ENCODE assay signal across 11 cellular contexts in the genomic region with DNA sequence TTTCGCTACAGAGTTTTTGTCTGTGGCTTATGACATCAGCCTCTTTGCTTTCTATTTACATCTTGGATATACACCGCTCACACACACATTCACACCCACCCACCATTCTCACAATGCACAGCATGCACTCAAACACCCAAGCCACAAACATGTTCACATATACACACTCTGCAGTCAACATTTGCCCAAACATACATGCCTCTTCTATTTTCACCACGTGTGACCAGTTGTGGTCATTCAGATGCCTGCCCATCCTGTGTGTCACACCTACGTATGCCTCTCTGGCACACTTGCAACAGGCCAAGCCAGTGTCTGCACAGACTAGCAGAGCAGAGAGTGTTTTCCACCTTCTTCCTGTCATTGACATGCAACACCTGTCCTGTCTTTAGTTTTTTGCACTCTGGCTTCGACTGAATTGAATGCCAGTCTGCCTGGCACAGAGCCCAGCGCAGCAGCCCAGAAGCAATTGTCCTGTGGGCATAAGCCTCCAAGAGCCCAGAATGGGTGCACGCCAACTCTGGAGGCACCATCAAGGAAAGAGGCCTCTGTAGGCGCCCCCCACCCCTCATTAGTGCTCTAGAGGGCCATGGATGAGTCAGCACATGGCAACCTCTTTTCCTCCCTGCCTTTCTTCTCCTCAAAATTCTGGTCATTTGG. TPM values are rescaled to one million over a fixed set of nuclear protein-coding genes. Genes with fewer than 3 reads are reported as not detected.
DNase-seq lines count a peak whose midpoint lies in the region; ATAC-seq, FAIRE-seq and TF ChIP-seq lines count a peak whose summit lies in the region.
"Had no signal": no experiment of that assay in that cellular context is flagged by ENCODE, and none has a peak within 500 bp of the region (broad histone marks: within the 10 kb centered on the region; RNA-seq: fewer than 3 reads in every experiment).

No MANE protein-coding gene starts in this region.

- FAIRE-seq in small intestine (lab: Jason Lieb, UNC): no peak
- FAIRE-seq: GM19239 had no signal

- no peak overlapping the region for H3K4me3 ChIP-seq in small intestine (ENCODE audit: low read depth in 1 of 2, low read length in 2 of 2)
- H3K4me3 ChIP-seq in lower lobe of right lung: no peak overlapping the region
- H3K4me3 ChIP-seq: spleen had no signal

- H3K9me3 ChIP-seq in small intestine (ENCODE audit: control insufficient read depth, low read depth): no peaks in the 10 kb centered on the region
- no peaks in the 10 kb centered on the region for H3K9me3 ChIP-seq in lower lobe of right lung
- H3K9me3 ChIP-seq: spleen had no signal

- peak; percentile 63 to 80 for ATAC-seq in activated T-cell treated with anti-CD3 and anti-CD28 coated beads, Interleukin-2, amount 50 U/mL, for 72 hours (replicated peaks in 1 of 2)
- no peak for ATAC-seq in activated T-cell treated with anti-CD3 and anti-CD28 coated beads, Interleukin-2, amount 50 U/mL, for 4 hours
- ATAC-seq in HG02870 (IDR thresholded peaks at IDR 0.05; ENCODE audit: unreplicated experiment) (no peak), lower lobe of right lung (no peak)

- no peak overlapping the region for H3K4me3 Mint-ChIP-seq in activated T-cell treated with anti-CD3 and anti-CD28 coated beads, Interleukin-2, amount 50 U/mL, for 72 hours
- H3K4me3 Mint-ChIP-seq in activated T-cell treated with anti-CD3 and anti-CD28 coated beads, Interleukin-2, amount 50 U/mL, for 4 hours: no peak overlapping the region

- H3K27ac Mint-ChIP-seq in activated T-cell treated with anti-CD3 and anti-CD28 coated beads, Interleukin-2, amount 50 U/mL, for 72 hours: no peak overlapping the region

- peaks cover 12% of the 10 kb centered on the region for H3K27me3 Mint-ChIP-seq in activated T-cell treated with anti-CD3 and anti-CD28 coated beads, Interleukin-2, amount 50 U/mL, for 72 hours (ENCODE audit: low read depth)
- H3K27me3 Mint-ChIP-seq in activated T-cell treated with anti-CD3 and anti-CD28 coated beads, Interleukin-2, amount 50 U/mL, for 4 hours (ENCODE audit: low read depth): peaks cover 15% of the 10 kb centered on the region

- H3K36me3 ChIP-seq in small intestine (ENCODE audit: control insufficient read depth in 2 of 2, insufficient read depth in 2 of 2, low read length in 2 of 2): no peaks in the 10 kb centered on the region
- H3K36me3 ChIP-seq in lower lobe of right lung: no peaks in the 10 kb centered on the region
- H3K36me3 ChIP-seq: spleen had no signal

- H3K4me1 ChIP-seq in small intestine (ENCODE audit: control insufficient read depth in 2 of 2, insufficient read depth in 1 of 2, low read depth in 1 of 2, low read length in 1 of 2) (no peaks in the 10 kb centered on the region), lower lobe of right lung (no peaks in the 10 kb centered on the region)
- H3K4me1 ChIP-seq: spleen had no signal

- no peak overlapping the region for H3K27ac ChIP-seq in small intestine (ENCODE audit: low read depth in 1 of 2, low read length in 1 of 2)
- H3K27ac ChIP-seq in lower lobe of right lung: no peak overlapping the region
- H3K27ac ChIP-seq: spleen had no signal

- TF ChIP-seq CTCF in lower lobe of right lung (IDR thresholded peaks at IDR 0.05): no peak

- peaks cover 21% of the 10 kb centered on the region for H3K4me1 Mint-ChIP-seq in activated T-cell treated with anti-CD3 and anti-CD28 coated beads, Interleukin-2, amount 50 U/mL, for 72 hours (ENCODE audit: low read depth)
- no peaks in the 10 kb centered on the region for H3K4me1 Mint-ChIP-seq in activated T-cell treated with anti-CD3 and anti-CD28 coated beads, Interleukin-2, amount 50 U/mL, for 4 hours (ENCODE audit: low read depth)

- H3K9me3 Mint-ChIP-seq in activated T-cell treated with anti-CD3 and anti-CD28 coated beads, Interleukin-2, amount 50 U/mL, for 72 hours: no peaks in the 10 kb centered on the region
- H3K9me3 Mint-ChIP-seq in activated T-cell treated with anti-CD3 and anti-CD28 coated beads, Interleukin-2, amount 50 U/mL, for 4 hours: no peaks in the 10 kb centered on the region

- H3K27me3 ChIP-seq in small intestine (ENCODE audit: control insufficient read depth in 2 of 2, insufficient read depth in 2 of 2, low read length in 2 of 2) (no peaks in the 10 kb centered on the region), lower lobe of right lung (ENCODE audit: low read depth) (no peaks in the 10 kb centered on the region)

- DNase-seq in activated T-cell treated with anti-CD3 and anti-CD28 coated beads, Interleukin-2, amount 50 U/mL, for 72 hours: peak; percentile 7
- no peak for DNase-seq in activated T-cell treated with anti-CD3 and anti-CD28 coated beads, Interleukin-2, amount 50 U/mL, for 4 hours
- DNase-seq in NCI-H2107 (lab: John Stamatoyannopoulos, UW) (peak; percentile 82), ecto neural progenitor cell (ENCODE audit: low spot score) (peak; percentile 17), small intestine (peak; percentile 29), NCI-H2227 treated with DMSO at 0.1 percent for 48 hours (lab: John Stamatoyannopoulos, UW) (no peak), lower lobe of right lung (no peak)
- DNase-seq: activated CD4-positive, alpha-beta T cell treated with anti-CD3 and anti-CD28 coated beads, Interleukin-2, amount 50 U/mL, for 1 hour; spleen had no signal

- 31 to 60% (median 39%) methylated on average over 8 of the region's 8 CpGs for WGBS in small intestine, 3 donors

- intact Hi-C loops in lower lobe of right lung (cut with DNase I): no loop called here

- no peaks in the 10 kb centered on the region for H3K36me3 Mint-ChIP-seq in activated T-cell treated with anti-CD3 and anti-CD28 coated beads, Interleukin-2, amount 50 U/mL, for 72 hours (ENCODE audit: insufficient read depth in 2 of 2)
- no peaks in the 10 kb centered on the region for H3K36me3 Mint-ChIP-seq in activated T-cell treated with anti-CD3 and anti-CD28 coated beads, Interleukin-2, amount 50 U/mL, for 4 hours (ENCODE audit: insufficient read depth)

RNA-seq across cellular contexts. Expression of a gene that starts 37.7 kb away (rescaled TPM):
- not detected for total RNA-seq in activated T-cell treated with anti-CD3 and anti-CD28 coated beads, Interleukin-2, amount 50 U/mL, for 72 hours
- not detected for total RNA-seq in activated T-cell treated with anti-CD3 and anti-CD28 coated beads, Interleukin-2, amount 50 U/mL, for 4 hours
- 1 to 10 TPM in 1 of 3 donors, not detected in 2; 3.0 TPM for polyA plus RNA-seq in small intestine
- total RNA-seq in lower lobe of right lung: 2.5 TPM

Comparison
In these comparisons a context has a peak if more than half of its experiments do, and no peak if none do; other contexts are left out.
1. ATAC-seq: peak in activated T-cell treated with anti-CD3 and anti-CD28 coated beads, Interleukin-2, amount 50 U/mL, for 72 hours (2 of 2); none in activated T-cell treated with anti-CD3 and anti-CD28 coated beads, Interleukin-2, amount 50 U/mL, for 4 hours (0 of 2), HG02870 (single experiment) and lower lobe of right lung (0 of 2).
2. DNase-seq: peak in activated T-cell treated with anti-CD3 and anti-CD28 coated beads, Interleukin-2, amount 50 U/mL, for 72 hours (2 of 2), NCI-H2107 (single experiment), ecto neural progenitor cell (single experiment) and small intestine (single experiment); none in activated T-cell treated with anti-CD3 and anti-CD28 coated beads, Interleukin-2, amount 50 U/mL, for 4 hours (single experiment), NCI-H2227 treated with DMSO at 0.1 percent for 48 hours (single experiment) and lower lobe of right lung (single experiment).